8 cellular contexts compared by ENCODE assay signal in genomic region chr2:172086349-172087190, GRCh38. TPM values are rescaled to one million over a fixed set of nuclear protein-coding genes. Genes with fewer than 3 reads are reported as not detected.
DNase-seq lines count a peak whose midpoint lies in the region; ATAC-seq and TF ChIP-seq lines count a peak whose summit lies in the region.

No MANE protein-coding gene starts in this region.

- H3K27ac Mint-ChIP-seq in nephron progenitor cell = no peak overlapping the region

- intact Hi-C loops in colonic mucosa (cut with DNase I) = no loop called here

- no peak overlapping the region for H3K9ac ChIP-seq in colonic mucosa (ENCODE audit: low read depth in 2 of 2, low read length in 2 of 2)

- H3K9me3 ChIP-seq in colonic mucosa = no peaks in the 10 kb centered on the region

- peak overlapping the region; percentile 68 for H3K4me3 ChIP-seq in AG04449 (ENCODE audit: low read depth, low read length)
- no peak overlapping the region for H3K4me3 ChIP-seq in colonic mucosa

- CTCF ChIA-PET in AG04449 (lab: Yijun Ruan, JAX) = interaction anchor here (0.5 to 4.1 kb wide), 8 partner anchors 10 to 275 kb away, joined by 3 to 18 read pairs (median 4); partner anchors contain the start of gene DLX2

- peaks cover 100% of the 10 kb centered on the region for H3K27me3 ChIP-seq in colonic mucosa

- peaks cover 100% of the 10 kb centered on the region for H3K27me3 Mint-ChIP-seq in nephron progenitor cell (ENCODE audit: low read depth, poor library complexity)

- POLR2A ChIA-PET in AG04449 (lab: Yijun Ruan, JAX) = interaction anchor here (1.5 to 7.0 kb wide), 3 partner anchors 9 to 164 kb away, joined by 5 to 76 read pairs (median 52); partner anchors contain the start of genes DLX2 and HAT1

- DNase-seq in AG04449 (ENCODE audit: low read depth, low spot score) (no peak), colonic mucosa (peak; percentile 60), nephron progenitor cell (peak; percentile 65), NCI-H524 treated with DMSO at 0.1 percent for 48 hours (lab: John Stamatoyannopoulos, UW) (no peak)

- peaks cover 24% of the 10 kb centered on the region for H3K4me1 ChIP-seq in colonic mucosa

- ATAC-seq in GM18498 (IDR thresholded peaks at IDR 0.05; ENCODE audit: unreplicated experiment) (peak; percentile 31), SK-N-SH treated with all-trans-retinoic acid at 6 μM for 48 hours (peak; percentile 4), GM19035 (IDR thresholded peaks at IDR 0.05; ENCODE audit: unreplicated experiment) (no peak), HG03280 (IDR thresholded peaks at IDR 0.05; ENCODE audit: unreplicated experiment) (no peak)

- no peak overlapping the region for H3K27ac ChIP-seq in colonic mucosa

- no peaks in the 10 kb centered on the region for H3K9me3 Mint-ChIP-seq in nephron progenitor cell

- peaks cover 39% of the 10 kb centered on the region for H3K4me1 Mint-ChIP-seq in nephron progenitor cell

- H3K36me3 Mint-ChIP-seq in nephron progenitor cell (ENCODE audit: low read depth) = no peaks in the 10 kb centered on the region

- TF ChIP-seq CTCF in AG04449 (IDR thresholded peaks at IDR 0.05; ENCODE audit: insufficient read depth, low read length, missing control alignments) (no peak), colonic mucosa (IDR thresholded peaks at IDR 0.05) (no peak), nephron progenitor cell (IDR thresholded peaks at IDR 0.05) (peak; percentile 18)

- peak overlapping the region; percentile 82 for H3K4me3 Mint-ChIP-seq in nephron progenitor cell

- H3K36me3 ChIP-seq in colonic mucosa = no peaks in the 10 kb centered on the region

TF ChIP-seq in SK-N-SH treated with all-trans-retinoic acid at 6 μM for 48 hours, 23 proteins besides CTCF, POLR2A, EP300 and RAD21:
- no peak for TF ChIP-seq PPARA (CRISPR knock-in tag; IDR thresholded peaks at IDR 0.05; ENCODE audit: borderline replicate concordance)

RNA-seq across cellular contexts. Expression of gene DLX1, which starts 1.3 kb away (rescaled TPM):
- under 1 TPM in 1 of 2 donors, not detected in 1; 0.19 TPM for total RNA-seq in colonic mucosa

RNA-seq across cellular contexts. Expression of gene DLX2, which starts 16.1 kb away (rescaled TPM):
- not detected for total RNA-seq in colonic mucosa

Comparison
In these comparisons a context has a peak if more than half of its experiments do, and no peak if none do; other contexts are left out.
1. DNase-seq: peak in colonic mucosa (single experiment) and nephron progenitor cell (single experiment); none in AG04449 (single experiment) and NCI-H524 treated with DMSO at 0.1 percent for 48 hours (single experiment).
2. ATAC-seq: peak in GM18498 (single experiment) and SK-N-SH treated with all-trans-retinoic acid at 6 μM for 48 hours (single experiment); none in GM19035 (single experiment) and HG03280 (single experiment).